18 cellular contexts compared by ENCODE assay signal in the genomic region with DNA sequence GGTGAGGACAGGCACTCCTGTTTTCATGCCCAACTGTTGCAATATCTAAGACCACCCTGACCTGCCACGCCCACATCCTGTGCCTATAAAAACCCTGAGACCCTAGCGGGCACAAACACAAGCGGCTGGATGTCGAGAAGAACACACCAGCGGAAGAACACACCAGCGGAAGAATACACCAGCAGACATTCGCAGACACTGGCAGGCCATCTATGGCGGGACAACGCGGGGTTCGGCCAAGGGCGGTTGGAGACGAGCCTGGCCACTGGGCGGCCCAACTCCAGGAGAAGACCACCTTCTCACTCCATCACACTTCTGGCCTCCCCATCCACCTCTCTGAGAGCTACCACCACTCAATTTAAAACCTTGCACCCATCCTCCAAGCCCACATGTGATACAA.
DNase-seq lines count a peak whose midpoint lies in the region; ATAC-seq and TF ChIP-seq lines count a peak whose summit lies in the region.
"Had no signal": no experiment of that assay in that cellular context is flagged by ENCODE, and none has a peak within 500 bp of the region (broad histone marks: within the 10 kb centered on the region; RNA-seq: fewer than 3 reads in every experiment).

No MANE protein-coding gene starts in this region.

- H3K36me3 ChIP-seq in GM23338 (ENCODE audit: insufficient read depth) (no peaks in the 10 kb centered on the region), mesenchymal stem cell (ENCODE audit: control insufficient read depth in 1 of 2, insufficient read depth in 2 of 2, low read depth in 1 of 2, low read length in 2 of 2) (no peaks in the 10 kb centered on the region), neural progenitor cell (no peaks in the 10 kb centered on the region), PC-9 (ENCODE audit: low read depth) (no peaks in the 10 kb centered on the region)
- H3K36me3 ChIP-seq: BLaER1 treated with 17β-estradiol and CSF1 and Interleukin-3, amounts not matched to agents 10 nM and 100 nM had no signal

- CTCF ChIA-PET in PC-9 (lab: Charles Lee), result no interaction called here

- no peaks in the 10 kb centered on the region for H3K79me2 ChIP-seq in GM23338 (replicated peaks; ENCODE audit: insufficient read depth)
- no peaks in the 10 kb centered on the region for H3K79me2 ChIP-seq in neural progenitor cell (ENCODE audit: low read depth)
- H3K79me2 ChIP-seq in PC-9 (ENCODE audit: low read depth), result no peaks in the 10 kb centered on the region

- POLR2A ChIA-PET in PC-9 (lab: Charles Lee; ENCODE audit: unreplicated experiment), result no interaction called here

- no peaks in the 10 kb centered on the region for H3K27me3 ChIP-seq in GM23338 (ENCODE audit: insufficient read depth)
- no peaks in the 10 kb centered on the region for H3K27me3 ChIP-seq in mesenchymal stem cell (ENCODE audit: control insufficient read depth in 1 of 2, insufficient read depth in 1 of 2, low read length in 2 of 2)
- no peaks in the 10 kb centered on the region for H3K27me3 ChIP-seq in neural progenitor cell
- no peaks in the 10 kb centered on the region for H3K27me3 ChIP-seq in PC-9 (ENCODE audit: insufficient read depth, low read depth)
- H3K27me3 ChIP-seq: BLaER1 treated with 17β-estradiol and CSF1 and Interleukin-3, amounts not matched to agents 10 nM and 100 nM had no signal

- H3K27ac Mint-ChIP-seq in GM23338 (no peak overlapping the region), neural progenitor cell (peak overlapping the region; percentile 47)
- H3K27ac Mint-ChIP-seq: B cell; CD4-positive, alpha-beta T cell; CD8-positive, alpha-beta T cell had no signal

- H3K4me3 Mint-ChIP-seq in GM23338 (no peak overlapping the region), neural progenitor cell (no peak overlapping the region)
- H3K4me3 Mint-ChIP-seq: B cell; CD4-positive, alpha-beta T cell; CD8-positive, alpha-beta T cell had no signal

- H3K36me3 Mint-ChIP-seq in GM23338 (ENCODE audit: low read depth) (no peaks in the 10 kb centered on the region), neural progenitor cell (no peaks in the 10 kb centered on the region)
- H3K36me3 Mint-ChIP-seq: CD8-positive, alpha-beta T cell had no signal

- peak overlapping the region in 1 of 2 experiments; percentile 39 for H2BK12ac ChIP-seq in mesenchymal stem cell (ENCODE audit: low read length in 2 of 2)

- H2AK5ac ChIP-seq in mesenchymal stem cell (ENCODE audit: low read length, severe bottlenecking), result no peak overlapping the region

- peaks cover 3% of the 10 kb centered on the region for H3K27me3 Mint-ChIP-seq in GM23338 (ENCODE audit: insufficient read depth, low read depth, poor library complexity)
- peaks cover 4% of the 10 kb centered on the region for H3K27me3 Mint-ChIP-seq in neural progenitor cell (ENCODE audit: insufficient read depth, low read depth)
- H3K27me3 Mint-ChIP-seq: B cell; CD4-positive, alpha-beta T cell had no signal

- H2BK120ac ChIP-seq in mesenchymal stem cell (ENCODE audit: low read depth, low read length), result no peak overlapping the region

- H3K9ac ChIP-seq in mesenchymal stem cell (ENCODE audit: low read length) (no peak overlapping the region), neural progenitor cell (no peak overlapping the region)
- H3K9ac ChIP-seq: BLaER1 treated with 17β-estradiol and CSF1 and Interleukin-3, amounts not matched to agents 10 nM and 100 nM had no signal

- H3K4me2 ChIP-seq in GM23338, result no peak overlapping the region
- H3K4me2 ChIP-seq in mesenchymal stem cell (ENCODE audit: low read length, poor library complexity, severe bottlenecking), result no peak overlapping the region
- H3K4me2 ChIP-seq in neural progenitor cell, result no peak overlapping the region
- no peak overlapping the region for H3K4me2 ChIP-seq in PC-9
- H3K4me2 ChIP-seq: A549; BLaER1 treated with 17β-estradiol and CSF1 and Interleukin-3, amounts not matched to agents 10 nM and 100 nM had no signal

- no peak for TF ChIP-seq CTCF in GM23338 (conservative IDR thresholded peaks at IDR 0.05; ENCODE audit: low read depth in 2 of 2)
- no peak for TF ChIP-seq CTCF in neural progenitor cell (IDR thresholded peaks at IDR 0.05)
- no peak for TF ChIP-seq CTCF in PC-9 (conservative IDR thresholded peaks at IDR 0.05)

- no peak for ATAC-seq in GM23338
- ATAC-seq: A549; CD8-positive, alpha-beta T cell had no signal

- H3F3A ChIP-seq in GM23338 (replicated peaks; ENCODE audit: low read depth) (no peaks in the 10 kb centered on the region), neural progenitor cell (ENCODE audit: low read depth) (no peaks in the 10 kb centered on the region), PC-9 (ENCODE audit: insufficient read depth, low read depth) (no peaks in the 10 kb centered on the region)

- H3K9me3 Mint-ChIP-seq in GM23338, result no peaks in the 10 kb centered on the region
- peaks cover 3% of the 10 kb centered on the region for H3K9me3 Mint-ChIP-seq in neural progenitor cell

- H3K14ac ChIP-seq in mesenchymal stem cell (ENCODE audit: low read length in 2 of 2), result peak overlapping the region in 1 of 2 experiments; percentile 26

- no peak overlapping the region for H2BK5ac ChIP-seq in mesenchymal stem cell (ENCODE audit: low read depth, low read length, poor library complexity, severe bottlenecking)

- H4K8ac ChIP-seq in mesenchymal stem cell (ENCODE audit: low read length), result no peak overlapping the region

- intact Hi-C loops in PC-9 (cut with micrococcal nuclease; ENCODE audit: unreplicated experiment), result no loop called here

- DNase-seq in GM23338 (ENCODE audit: low spot score), result no peak
- DNase-seq in mesenchymal stem cell, result no peak
- no peak for DNase-seq in neural progenitor cell (ENCODE audit: low spot score)
- no peak for DNase-seq in PC-9
- no peak for DNase-seq in NCI-H2029 treated with DMSO at 0.1 percent for 48 hours (lab: John Stamatoyannopoulos, UW)
- no peak for DNase-seq in stimulated activated naive CD4-positive, alpha-beta T cell treated with Interleukin-2 at 50 U/mL for 16 hours (lab: John Stamatoyannopoulos, UW)
- DNase-seq: AML-193; Caco-2; Calu3; CD4-positive, alpha-beta T cell; CD8-positive, alpha-beta T cell; DMS79 treated with DMSO at 0.1 percent for 48 hours; GF-D8 had no signal

- peaks cover 5% of the 10 kb centered on the region for H3K4me1 Mint-ChIP-seq in GM23338
- peaks cover 2% of the 10 kb centered on the region for H3K4me1 Mint-ChIP-seq in neural progenitor cell
- H3K4me1 Mint-ChIP-seq: B cell had no signal

- H3K4me1 ChIP-seq in GM23338 (ENCODE audit: insufficient read depth), result peaks cover under 1% of the 10 kb centered on the region; the same call in 1 of the 2 replicates
- no peaks in the 10 kb centered on the region for H3K4me1 ChIP-seq in mesenchymal stem cell (ENCODE audit: control insufficient read depth, insufficient read depth, low read depth, low read length)
- no peaks in the 10 kb centered on the region for H3K4me1 ChIP-seq in neural progenitor cell
- no peaks in the 10 kb centered on the region for H3K4me1 ChIP-seq in PC-9 (replicated peaks; ENCODE audit: insufficient read depth)
- H3K4me1 ChIP-seq: A549, Caco-2 had no signal

- H2AFZ ChIP-seq in GM23338, result peak overlapping the region; percentile 84; the same call in 1 of the 2 replicates
- no peak overlapping the region for H2AFZ ChIP-seq in mesenchymal stem cell (ENCODE audit: low read depth, low read length)
- H2AFZ ChIP-seq in neural progenitor cell (replicated peaks), result no peak overlapping the region
- no peak overlapping the region for H2AFZ ChIP-seq in PC-9

- H3K4me3 ChIP-seq in GM23338, result no peak overlapping the region
- no peak overlapping the region for H3K4me3 ChIP-seq in mesenchymal stem cell (ENCODE audit: insufficient read depth in 1 of 2, low read depth in 1 of 2, low read length in 2 of 2)
- no peak overlapping the region for H3K4me3 ChIP-seq in neural progenitor cell
- no peak overlapping the region for H3K4me3 ChIP-seq in PC-9
- H3K4me3 ChIP-seq: A549; BLaER1 treated with 17β-estradiol and CSF1 and Interleukin-3, amounts not matched to agents 10 nM and 100 nM had no signal

- no peaks in the 10 kb centered on the region for H4K20me1 ChIP-seq in GM23338 (replicated peaks; ENCODE audit: insufficient read depth)
- no peaks in the 10 kb centered on the region for H4K20me1 ChIP-seq in neural progenitor cell (ENCODE audit: low read depth)
- H4K20me1 ChIP-seq in PC-9 (ENCODE audit: insufficient read depth), result no peaks in the 10 kb centered on the region
- H4K20me1 ChIP-seq: BLaER1 treated with 17β-estradiol and CSF1 and Interleukin-3, amounts not matched to agents 10 nM and 100 nM had no signal

- H3K79me1 ChIP-seq in mesenchymal stem cell (replicated peaks; ENCODE audit: low read length, poor library complexity, severe bottlenecking), result no peaks in the 10 kb centered on the region

- BruUV-seq in PC-9 (replicated peaks; lab: Mats Ljungman, UMichigan), result no TSS peak

- H3K27ac ChIP-seq in GM23338 (ENCODE audit: low read depth) (no peak overlapping the region), mesenchymal stem cell (ENCODE audit: low read length, poor library complexity, severe bottlenecking) (no peak overlapping the region), neural progenitor cell (no peak overlapping the region), PC-9 (no peak overlapping the region)
- H3K27ac ChIP-seq: 22Rv1; A549; BLaER1 treated with 17β-estradiol and CSF1 and Interleukin-3, amounts not matched to agents 10 nM and 100 nM; C4-2B had no signal

- no peak overlapping the region for H2BK15ac ChIP-seq in mesenchymal stem cell (ENCODE audit: low read depth, poor library complexity, severe bottlenecking)

- 97% methylated on average over 14 of the region's 14 CpGs for WGBS in mesenchymal stem cell

- no peak overlapping the region for H3K18ac ChIP-seq in mesenchymal stem cell (ENCODE audit: low read depth in 1 of 2, low read length in 2 of 2)

- H4K91ac ChIP-seq in mesenchymal stem cell (ENCODE audit: low read length), result peak overlapping the region; percentile 39

- H3K9me2 ChIP-seq in GM23338 (ENCODE audit: insufficient read depth) (no peaks in the 10 kb centered on the region), PC-9 (ENCODE audit: insufficient read depth) (no peaks in the 10 kb centered on the region)

- H3K9me3 ChIP-seq in mesenchymal stem cell (ENCODE audit: control insufficient read depth, low read length) (no peaks in the 10 kb centered on the region), neural progenitor cell (ENCODE audit: low read depth) (no peaks in the 10 kb centered on the region), PC-9 (ENCODE audit: insufficient read depth, low read depth) (no peaks in the 10 kb centered on the region)
- H3K9me3 ChIP-seq: A549; BLaER1 treated with 17β-estradiol and CSF1 and Interleukin-3, amounts not matched to agents 10 nM and 100 nM; Caco-2 had no signal

- no peak overlapping the region for H3K4ac ChIP-seq in mesenchymal stem cell (ENCODE audit: low read depth in 1 of 2, low read length in 2 of 2)

- H3K23ac ChIP-seq in mesenchymal stem cell (ENCODE audit: low read length in 2 of 2), result no peak overlapping the region

TF ChIP-seq in GM23338, 12 proteins besides CTCF, POLR2A, EP300 and RAD21 (continues in another document):
- TF ChIP-seq EZH2 (IDR thresholded peaks at IDR 0.05; ENCODE audit: low read depth, unreplicated experiment), result no peak
- no peak for TF ChIP-seq EZH2phosphoT487 (IDR thresholded peaks at IDR 0.05; ENCODE audit: unreplicated experiment)
- no peak for TF ChIP-seq POLR2AphosphoS5 (IDR thresholded peaks at IDR 0.05; ENCODE audit: low read depth)
